ENCODE assay signal across 8 cellular contexts in the genomic region with DNA sequence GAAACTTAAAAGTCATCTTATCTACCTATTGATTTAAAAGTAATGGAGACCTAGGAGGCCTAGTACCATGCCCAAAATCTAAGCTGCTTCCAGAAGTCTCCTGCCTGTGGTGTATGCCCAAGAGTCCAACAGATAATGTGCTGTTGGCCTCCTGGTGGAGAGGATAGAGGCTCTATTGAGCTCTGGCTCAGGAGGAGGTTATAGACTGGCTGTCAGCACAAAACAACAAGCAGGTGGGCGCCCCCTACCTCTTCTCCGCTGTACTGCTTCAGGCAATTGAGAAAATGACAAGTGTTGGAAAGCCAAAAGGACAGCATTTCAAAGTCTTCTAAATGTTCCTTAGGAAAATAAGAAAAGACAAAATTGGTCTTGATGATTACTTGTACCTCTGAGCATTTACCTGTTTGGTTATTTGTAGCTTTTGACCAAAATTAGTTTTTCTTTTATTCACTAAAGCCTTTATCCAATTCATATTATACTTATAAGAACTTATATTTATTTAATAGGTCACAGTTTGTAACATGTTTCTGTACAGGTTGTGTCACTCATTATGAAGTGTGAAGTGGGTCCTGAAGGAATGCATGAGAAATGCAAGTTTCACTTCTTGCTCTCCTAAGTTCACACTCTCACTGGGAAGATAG. TPM values are rescaled to one million over a fixed set of nuclear protein-coding genes. Genes with fewer than 3 reads are reported as not detected.
DNase-seq lines count a peak whose midpoint lies in the region; FAIRE-seq and TF ChIP-seq lines count a peak whose summit lies in the region.

No MANE protein-coding gene starts in this region.

- no peaks in the 10 kb centered on the region for H3K27me3 Mint-ChIP-seq in T-helper 2 cell treated with Interferon-gamma antibody and Interleukin-4, amounts not matched to agents 5 μg/mL and 100 μg/mL, for 36 hours (ENCODE audit: low read depth)

- no peaks in the 10 kb centered on the region for H4K20me1 ChIP-seq in GM23248 (ENCODE audit: insufficient read depth)

- no peaks in the 10 kb centered on the region for H3K9me3 Mint-ChIP-seq in T-helper 2 cell treated with Interferon-gamma antibody and Interleukin-4, amounts not matched to agents 5 μg/mL and 100 μg/mL, for 36 hours

- H3F3A ChIP-seq in GM23248 (ENCODE audit: insufficient read depth): no peaks in the 10 kb centered on the region

- H3K36me3 ChIP-seq in GM23248 (ENCODE audit: low read depth) (no peaks in the 10 kb centered on the region), MG63 (no peaks in the 10 kb centered on the region)

- no peak overlapping the region for H3K27ac Mint-ChIP-seq in T-helper 2 cell treated with Interferon-gamma antibody and Interleukin-4, amounts not matched to agents 5 μg/mL and 100 μg/mL, for 36 hours

- H3K4me3 ChIP-seq in GM23248 (no peak overlapping the region), MG63 (no peak overlapping the region), astrocyte of the cerebellum (ENCODE audit: low read depth, low read length) (no peak overlapping the region)

- no peaks in the 10 kb centered on the region for H3K36me3 Mint-ChIP-seq in T-helper 2 cell treated with Interferon-gamma antibody and Interleukin-4, amounts not matched to agents 5 μg/mL and 100 μg/mL, for 36 hours (ENCODE audit: low read depth)

- 6 to 18% methylated on average over 2 of the region's 2 CpGs for WGBS in GM23248 (ENCODE audit: low coverage in 1 of 2, low lambda C conversion rate in 2 of 2, missing lambda C conversion rate in 2 of 2), 2 experiments

- H3K27ac ChIP-seq in GM23248: no peak overlapping the region

- no peaks in the 10 kb centered on the region for H3K9me2 ChIP-seq in GM23248 (ENCODE audit: insufficient read depth)

- DNase-seq in GM23248 (peak; percentile 81), MG63 (peak; percentile 57), astrocyte of the cerebellum (ENCODE audit: low read depth) (peak; percentile 20), iPS-NIHi7 (ENCODE audit: extremely low spot score) (peak; percentile 87), mesenteric fat pad (ENCODE audit: low spot score) (no peak)
- peak; percentile 61 for DNase-seq in T-helper 2 cell treated with Interferon-gamma antibody and Interleukin-4, amounts not matched to agents 5 μg/mL and 100 μg/mL, for 36 hours (ENCODE audit: low spot score)
- peak; percentile 75 for DNase-seq in stimulated activated CD4-positive, alpha-beta T cell treated with anti-CD3 and anti-CD28 coated beads, Interleukin-1b, Interleukin-23, amount 100 ng/mL, for 48 hours

- in situ Hi-C loops in GM23248 (cut with MboI): no loop called here
- in situ Hi-C loops in astrocyte of the cerebellum (cut with HindIII; ENCODE audit: low sequenced_read_pairs): no loop called here

- H3K9me3 ChIP-seq in GM23248 (ENCODE audit: low read depth) (no peaks in the 10 kb centered on the region), MG63 (no peaks in the 10 kb centered on the region)

- H2AFZ ChIP-seq in GM23248: no peak overlapping the region

- peak; percentile 76 for FAIRE-seq in G401.6 (lab: Jason Lieb, UNC)

- H3K9ac ChIP-seq in GM23248: no peak overlapping the region

- no peaks in the 10 kb centered on the region for H3K79me2 ChIP-seq in GM23248 (ENCODE audit: insufficient read depth)

- no peak overlapping the region for H3K4me3 Mint-ChIP-seq in T-helper 2 cell treated with Interferon-gamma antibody and Interleukin-4, amounts not matched to agents 5 μg/mL and 100 μg/mL, for 36 hours

- H3K4me1 ChIP-seq in GM23248 (ENCODE audit: insufficient read depth): no peaks in the 10 kb centered on the region; the same call in 1 of the 2 replicates

- no peak overlapping the region for H3K4me2 ChIP-seq in GM23248 (ENCODE audit: unreplicated experiment)

- TF ChIP-seq CTCF in astrocyte of the cerebellum (IDR thresholded peaks at IDR 0.05; ENCODE audit: low read depth, low read length, missing control alignments): peak; percentile 79

- H3K27me3 ChIP-seq in GM23248 (replicated peaks; ENCODE audit: insufficient read depth): no peaks in the 10 kb centered on the region
- H3K27me3 ChIP-seq in MG63: no peaks in the 10 kb centered on the region

- peaks cover 9% of the 10 kb centered on the region for H3K4me1 Mint-ChIP-seq in T-helper 2 cell treated with Interferon-gamma antibody and Interleukin-4, amounts not matched to agents 5 μg/mL and 100 μg/mL, for 36 hours (ENCODE audit: low read depth)

RNA-seq across cellular contexts. Expression of a gene that starts 17.2 kb away (rescaled TPM):
- total RNA-seq in GM23248 (2014; rRNA removed; shearing (Covaris generic)): 39.1 and 42.8 TPM in 2 replicates
- 39.9 and 42.4 TPM in 2 replicates for polyA plus RNA-seq in GM23248 (2016; fragmentation: Nextera tagmentation; extraction: Ambion mirVana)
- total RNA-seq in MG63 (2014; rRNA removed; shearing (Covaris generic); ENCODE audit: low replicate concordance): 11.7 and 18.9 TPM in 2 replicates
- 8.9 TPM for total RNA-seq in mesenteric fat pad
